21 cellular contexts compared by ENCODE assay signal in genomic region chr3:10993729-10994065, GRCh38. TPM values are rescaled to one million over a fixed set of nuclear protein-coding genes. Genes with fewer than 3 reads are reported as not detected.
DNase-seq lines count a peak whose midpoint lies in the region; ATAC-seq and TF ChIP-seq lines count a peak whose summit lies in the region.
"Had no signal": no experiment of that assay in that cellular context is flagged by ENCODE, and none has a peak within 500 bp of the region (broad histone marks: within the 10 kb centered on the region; RNA-seq: fewer than 3 reads in every experiment).

No MANE protein-coding gene starts in this region.

- intact Hi-C loops in psoas muscle (cut with DNase I): no loop called here

- H3K36me3 ChIP-seq in ES-I3 (ENCODE audit: insufficient read depth, low read length) (no peaks in the 10 kb centered on the region), psoas muscle (ENCODE audit: insufficient read depth in 1 of 2, low read depth in 1 of 2) (no peaks in the 10 kb centered on the region)
- H3K36me3 ChIP-seq: ovary had no signal

- no peaks in the 10 kb centered on the region for H3K9me3 ChIP-seq in ES-I3 (ENCODE audit: control insufficient read depth, insufficient read depth, low read length)
- H3K9me3 ChIP-seq in iPS-18c (ENCODE audit: control insufficient read depth, insufficient read depth, low read length): peaks cover 2% of the 10 kb centered on the region
- H3K9me3 ChIP-seq in psoas muscle: no peaks in the 10 kb centered on the region
- H3K9me3 ChIP-seq: ovary had no signal

- WGBS in psoas muscle, 3 donors: 11 to 14% (median 13%) methylated on average over 9 of the region's 9 CpGs

- no peak for DNase-seq in psoas muscle
- DNase-seq in cerebellar nuclear complex (lab: John Stamatoyannopoulos, UW): no peak
- no peak for DNase-seq in T-helper 9 cell
- DNase-seq: activated CD4-positive, alpha-beta T cell treated with anti-CD3 and anti-CD28 coated beads, Interleukin-2, amount 50 U/mL, for 4 hours; activated T-cell treated with anti-CD3 and anti-CD28 coated beads, Interleukin-2, amount 50 U/mL, for 1 hour; CD4-positive, alpha-beta memory T cell; DMS79; effector memory CD4-positive, alpha-beta T cell; Kasumi-1; NCI-H1417 treated with DMSO at 0.1 percent for 48 hours; stimulated activated naive B cell treated with anti-CD40 and anti-IgM and Interleukin-4, amounts not matched to agents 10 μg/mL and 1 μg/mL and 100 μg/mL, for 72 hours had no signal

- H3K9ac ChIP-seq in ES-I3 (ENCODE audit: low read depth, low read length): peak overlapping the region; percentile 55; the same call in 1 of the 2 replicates

- H3K4me1 ChIP-seq in ES-I3 (ENCODE audit: insufficient read depth, low read length) (no peaks in the 10 kb centered on the region; the same call in 1 of the 2 replicates), psoas muscle (no peaks in the 10 kb centered on the region)

- peak overlapping the region; percentile 86 for H3K27ac ChIP-seq in cingulate gyrus (ENCODE audit: low read depth, low read length)
- no peak overlapping the region for H3K27ac ChIP-seq in psoas muscle
- H3K27ac ChIP-seq: ovary had no signal

- no peak for ATAC-seq in psoas muscle
- ATAC-seq in HG02571 (IDR thresholded peaks at IDR 0.05; ENCODE audit: unreplicated experiment): no peak
- no peak for ATAC-seq in GM19395 (IDR thresholded peaks at IDR 0.05; ENCODE audit: unreplicated experiment)
- ATAC-seq: stimulated activated naive B cell treated with anti-CD40 and anti-IgM and Interleukin-4, amounts not matched to agents 10 μg/mL and 1 μg/mL and 100 μg/mL, for 72 hours had no signal

- TF ChIP-seq CTCF in psoas muscle (IDR thresholded peaks at IDR 0.05): no peak

- H3K4me3 ChIP-seq in iPS-18c (ENCODE audit: insufficient read depth, low read depth, low read length) (peak overlapping the region; percentile 36), psoas muscle (peak overlapping the region; percentile 51)

- peaks cover 0 to 48% (median 18%) of the 10 kb centered on the region in 3 donors for H3K27me3 ChIP-seq in psoas muscle (ENCODE audit: insufficient read depth in 3 of 3, low read length in 2 of 3)
- H3K27me3 ChIP-seq: ovary had no signal

RNA-seq across cellular contexts. Expression of gene SLC6A1, which starts 1.1 kb away (rescaled TPM):
- total RNA-seq in psoas muscle: 1 to 10 TPM in 1 of 4 donors, under 1 TPM in 3; 0.30 to 1.9 (median 0.80) TPM
- under 1 TPM; 0.27 to 0.36 (median 0.34) TPM for polyA plus RNA-seq in psoas muscle
- total RNA-seq: bronchial epithelial cell; CD4-positive, alpha-beta memory T cell; fibroblast of villous mesenchyme; RPMI7951 had no signal
- polyA plus RNA-seq: AG04450; CD4-positive, alpha-beta memory T cell had no signal
